9 cellular contexts compared by ENCODE assay signal in the genomic region with DNA sequence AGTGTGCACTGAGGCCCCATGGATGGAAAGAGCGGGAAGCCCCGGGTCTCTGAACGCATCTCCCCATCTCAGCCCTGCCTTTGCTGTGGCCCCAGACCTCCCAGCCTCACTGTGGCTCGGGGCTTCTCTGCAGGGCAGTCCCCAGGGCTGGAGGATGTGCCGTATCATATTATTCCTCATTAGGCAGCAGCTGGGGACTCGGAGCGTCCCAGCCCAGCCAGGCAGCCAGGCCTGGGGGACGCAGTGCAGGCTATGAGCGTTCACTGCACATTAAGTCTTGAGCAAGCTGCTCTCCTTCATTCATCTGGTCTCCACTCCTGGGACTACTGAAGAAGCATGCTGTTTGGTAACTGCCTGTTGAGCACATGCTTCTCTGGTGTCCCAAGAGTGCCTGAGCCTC.
"Had no signal": no experiment of that assay in that cellular context is flagged by ENCODE, and none has a peak within 500 bp of the region (broad histone marks: within the 10 kb centered on the region; RNA-seq: fewer than 3 reads in every experiment).

No MANE protein-coding gene starts in this region.

- H3K9ac ChIP-seq: KMS-11 had no signal

- H3K4me2 ChIP-seq: GM23338, KMS-11 had no signal

- H3K4me1 Mint-ChIP-seq: IgD-negative memory B cell had no signal

- DNase-seq: H7, HCEC 1CT, HFFc6, KBM-7 had no signal

- H3K27ac Mint-ChIP-seq: HFFc6, IgD-negative memory B cell had no signal

- ATAC-seq: GM23338, HepG2 had no signal

- H2AFZ ChIP-seq: GM23338 had no signal

- H3K4me3 ChIP-seq: GM23338 had no signal

- H3K27ac ChIP-seq: HL-60, KMS-11 had no signal

- H3K36me3 Mint-ChIP-seq: IgD-negative memory B cell had no signal

- FAIRE-seq: HepG2 had no signal

- H3K9me3 Mint-ChIP-seq: GM23338, HFFc6, IgD-negative memory B cell had no signal

- H3K4me3 Mint-ChIP-seq: GM23338, HFFc6, IgD-negative memory B cell had no signal
